26 cellular contexts compared by ENCODE assay signal in the genomic region with DNA sequence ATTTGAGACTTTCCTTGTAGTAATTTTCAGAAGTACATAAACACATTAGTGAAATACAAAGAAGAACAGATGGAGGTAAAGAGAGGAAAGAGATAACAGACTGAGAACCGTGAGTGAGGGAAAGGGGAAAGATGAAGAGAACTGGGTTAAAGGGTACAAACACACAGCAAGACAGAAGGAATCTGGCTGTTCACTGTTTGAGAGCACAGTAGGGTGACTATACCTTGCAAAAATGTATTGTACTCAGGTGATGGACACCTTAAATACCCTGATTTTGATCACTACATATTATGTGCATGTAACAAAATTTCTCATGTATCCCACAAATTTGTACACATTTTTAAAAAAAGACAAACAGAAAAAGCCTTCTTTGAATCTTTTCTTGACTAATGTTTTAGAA. TPM values are rescaled to one million over a fixed set of nuclear protein-coding genes. Genes with fewer than 3 reads are reported as not detected.
A peak's percentile ranks its signal among the peaks of the same experiment; 100 is the strongest.
DNase-seq lines count a peak whose midpoint lies in the region; TF ChIP-seq lines count a peak whose summit lies in the region.
"Had no signal": no experiment of that assay in that cellular context is flagged by ENCODE, and none has a peak within 500 bp of the region (broad histone marks: within the 10 kb centered on the region; RNA-seq: fewer than 3 reads in every experiment).

No MANE protein-coding gene starts in this region.

- H3K9ac ChIP-seq in neural progenitor cell = no peak overlapping the region

- CTCF ChIA-PET in AG04450 (lab: Charles Lee) = interaction anchor here (0.5 to 2.9 kb wide), 2 partner anchors 13 to 42 kb away, joined by 4 to 8 read pairs; no protein-coding TSS in a partner anchor
- CTCF ChIA-PET in CD4-positive, alpha-beta memory T cell (lab: Charles Lee; ENCODE audit: partially characterized antibody) = no interaction called here

- no peak overlapping the region for H3K27ac Mint-ChIP-seq in neural progenitor cell
- no peak overlapping the region for H3K27ac Mint-ChIP-seq in CD4-positive, alpha-beta memory T cell
- H3K27ac Mint-ChIP-seq: activated B cell treated with CpG ODN at 0.5 μM for 24 hours; activated CD8-positive, alpha-beta T cell treated with anti-CD3 and anti-CD28 coated beads, Interleukin-2, amount 10 ng/mL, durations not matched to agents 7 days and 5 days; activated naive CD4-positive, alpha-beta T cell treated with anti-CD3 and anti-CD28 coated beads, Interleukin-2, amount 10 ng/mL, durations not matched to agents 7 days and 5 days; CD4-positive, CD25-positive, alpha-beta regulatory T cell had no signal

- no peaks in the 10 kb centered on the region for H3K9me3 Mint-ChIP-seq in neural progenitor cell
- peaks cover 0 to 8% (median 0%) of the 10 kb centered on the region in 8 donors for H3K9me3 Mint-ChIP-seq in CD4-positive, alpha-beta memory T cell
- H3K9me3 Mint-ChIP-seq: activated B cell treated with CpG ODN at 0.5 μM for 24 hours; activated naive CD4-positive, alpha-beta T cell treated with anti-CD3 and anti-CD28 coated beads, Interleukin-2, amount 10 ng/mL, durations not matched to agents 7 days and 5 days; activated T-cell treated with anti-CD3 and anti-CD28 coated beads, Interleukin-2, amount 50 U/mL, for 4 hours had no signal

- H3K4me1 Mint-ChIP-seq in neural progenitor cell = peaks cover 29% of the 10 kb centered on the region
- H3K4me1 Mint-ChIP-seq in CD4-positive, alpha-beta memory T cell = peaks cover 0 to 8% (median under 1%) of the 10 kb centered on the region in 4 donors
- H3K4me1 Mint-ChIP-seq: CD4-positive, CD25-positive, alpha-beta regulatory T cell had no signal

- H3K4me2 ChIP-seq in neural progenitor cell = peak overlapping the region; percentile 24

- no peaks in the 10 kb centered on the region for H4K20me1 ChIP-seq in neural progenitor cell (ENCODE audit: low read depth)

- H3F3A ChIP-seq in neural progenitor cell (ENCODE audit: low read depth) = peaks cover 12% of the 10 kb centered on the region

- H3K4me3 ChIP-seq in AG04450 (ENCODE audit: low read depth, low read length) (peak overlapping the region; percentile 94), HAP-1 (peak overlapping the region; percentile 54; the same call in 1 of the 2 replicates), brain microvascular endothelial cell (ENCODE audit: low read depth, low read length) (peak overlapping the region; percentile 84), neural progenitor cell (no peak overlapping the region)
- H3K4me3 ChIP-seq in CD4-positive, alpha-beta memory T cell (ENCODE audit: low read length in 2 of 2) = no peak overlapping the region
- H3K4me3 ChIP-seq: colonic mucosa had no signal

- H3K36me3 ChIP-seq in HAP-1 (replicated peaks) (no peaks in the 10 kb centered on the region), brain microvascular endothelial cell (replicated peaks) (no peaks in the 10 kb centered on the region), neural progenitor cell (no peaks in the 10 kb centered on the region)
- H3K36me3 ChIP-seq in CD4-positive, alpha-beta memory T cell (ENCODE audit: insufficient read depth, low read length) = no peaks in the 10 kb centered on the region
- H3K36me3 ChIP-seq: colonic mucosa had no signal

- H3K9me3 ChIP-seq in AG04450 (ENCODE audit: control insufficient read depth, insufficient read depth, low read length) (no peaks in the 10 kb centered on the region), HAP-1 (no peaks in the 10 kb centered on the region), neural progenitor cell (ENCODE audit: low read depth) (no peaks in the 10 kb centered on the region)
- no peaks in the 10 kb centered on the region for H3K9me3 ChIP-seq in CD4-positive, alpha-beta memory T cell (ENCODE audit: control insufficient read depth in 1 of 2, low read length in 2 of 2)
- H3K9me3 ChIP-seq: colonic mucosa had no signal

- TF ChIP-seq CTCF in AG04450 (IDR thresholded peaks at IDR 0.05; ENCODE audit: low read depth, low read length) = no peak
- no peak for TF ChIP-seq CTCF in brain microvascular endothelial cell (IDR thresholded peaks at IDR 0.05; ENCODE audit: low read depth, low read length, missing control alignments)
- TF ChIP-seq CTCF in neural progenitor cell (IDR thresholded peaks at IDR 0.05) = no peak

- H3K36me3 Mint-ChIP-seq in neural progenitor cell = no peaks in the 10 kb centered on the region
- no peaks in the 10 kb centered on the region for H3K36me3 Mint-ChIP-seq in CD4-positive, alpha-beta memory T cell
- H3K36me3 Mint-ChIP-seq: CD4-positive, CD25-positive, alpha-beta regulatory T cell had no signal

- POLR2A ChIA-PET in AG04450 (lab: Yijun Ruan, JAX) = no interaction called here
- POLR2A ChIA-PET in CD4-positive, alpha-beta memory T cell (lab: Charles Lee; ENCODE audit: partially characterized antibody) = no interaction called here

- peaks cover 10% of the 10 kb centered on the region; the same call in 1 of the 2 replicates for H3K4me1 ChIP-seq in HAP-1
- peaks cover 18% of the 10 kb centered on the region for H3K4me1 ChIP-seq in neural progenitor cell
- no peaks in the 10 kb centered on the region for H3K4me1 ChIP-seq in CD4-positive, alpha-beta memory T cell (ENCODE audit: insufficient read depth, low read length)
- H3K4me1 ChIP-seq: colonic mucosa had no signal

- DNase-seq in AG04450 (ENCODE audit: low read depth, low spot score) (no peak), HAP-1 (ENCODE audit: low spot score in 2 of 2) (no peak), brain microvascular endothelial cell (no peak), neural progenitor cell (ENCODE audit: low spot score) (no peak), germinal center (ENCODE audit: low spot score) (no peak), NCI-H1436 (lab: John Stamatoyannopoulos, UW) (no peak)
- DNase-seq in CD4-positive, alpha-beta memory T cell = no peak
- no peak for DNase-seq in stimulated activated CD4-positive, alpha-beta T cell treated with anti-CD3 and anti-CD28 coated beads, Interleukin-15, amount 100 ng/mL, for 24 hours
- DNase-seq: ACHN; activated B cell treated with CpG ODN at 0.5 μM for 24 hours; activated CD8-positive, alpha-beta T cell treated with anti-CD3 and anti-CD28 coated beads, Interleukin-2, amount 10 ng/mL, durations not matched to agents 7 days and 5 days; activated naive CD4-positive, alpha-beta T cell treated with anti-CD3 and anti-CD28 coated beads, Interleukin-2, amount 10 ng/mL, durations not matched to agents 7 days and 5 days; activated T-cell treated with anti-CD3 and anti-CD28 coated beads, Interleukin-2, amount 50 U/mL, for 4 hours; CD4-positive, CD25-positive, alpha-beta regulatory T cell; colonic mucosa; DND-41; foreskin melanocyte; left colon; naive thymus-derived CD8-positive, alpha-beta T cell; NCI-H1105 treated with DMSO at 0.1 percent for 48 hours; NCI-H526; posterior cingulate gyrus; SHP77; small intestine; stimulated activated CD4-positive, alpha-beta T cell treated with anti-CD3 and anti-CD28 coated beads, Interleukin-4, amount 100 ng/mL, for 24 hours had no signal

- no peak overlapping the region for H3K27ac ChIP-seq in AG04450 (ENCODE audit: low read depth, low read length)
- no peak overlapping the region for H3K27ac ChIP-seq in brain microvascular endothelial cell
- H3K27ac ChIP-seq in neural progenitor cell = no peak overlapping the region
- no peak overlapping the region for H3K27ac ChIP-seq in CD4-positive, alpha-beta memory T cell (ENCODE audit: low read depth, low read length)
- H3K27ac ChIP-seq: colonic mucosa had no signal

- H2AFZ ChIP-seq in neural progenitor cell (replicated peaks) = no peak overlapping the region

- in situ Hi-C loops in HAP-1 (cut with MboI; ENCODE audit: low sequenced_read_pairs) = no loop called here
- in situ Hi-C loops in brain microvascular endothelial cell (cut with HindIII; ENCODE audit: low pct_ligation_motif_present, low sequenced_read_pairs) = no loop called here

- H3K4me3 Mint-ChIP-seq in neural progenitor cell = no peak overlapping the region
- H3K4me3 Mint-ChIP-seq in CD4-positive, alpha-beta memory T cell = no peak overlapping the region
- H3K4me3 Mint-ChIP-seq: activated B cell treated with CpG ODN at 0.5 μM for 24 hours; activated CD8-positive, alpha-beta T cell treated with anti-CD3 and anti-CD28 coated beads, Interleukin-2, amount 10 ng/mL, durations not matched to agents 7 days and 5 days; activated naive CD4-positive, alpha-beta T cell treated with anti-CD3 and anti-CD28 coated beads, Interleukin-2, amount 10 ng/mL, durations not matched to agents 7 days and 5 days; activated T-cell treated with anti-CD3 and anti-CD28 coated beads, Interleukin-2, amount 50 U/mL, for 4 hours; CD4-positive, CD25-positive, alpha-beta regulatory T cell had no signal

- no peaks in the 10 kb centered on the region for H3K27me3 ChIP-seq in AG04450 (ENCODE audit: control insufficient read depth, insufficient read depth, low read length)
- H3K27me3 ChIP-seq in HAP-1 (ENCODE audit: low read depth) = peaks cover 7% of the 10 kb centered on the region; the same call in 1 of the 2 replicates
- H3K27me3 ChIP-seq in brain microvascular endothelial cell (replicated peaks) = no peaks in the 10 kb centered on the region
- peaks cover 47% of the 10 kb centered on the region for H3K27me3 ChIP-seq in neural progenitor cell
- H3K27me3 ChIP-seq in CD4-positive, alpha-beta memory T cell (ENCODE audit: insufficient read depth, low read length) = no peaks in the 10 kb centered on the region

- intact Hi-C loops in CD4-positive, alpha-beta memory T cell (cut with micrococcal nuclease) = no loop called here

- peaks cover 24% of the 10 kb centered on the region for H3K27me3 Mint-ChIP-seq in neural progenitor cell (ENCODE audit: insufficient read depth, low read depth)
- peaks cover 27% of the 10 kb centered on the region in 2 donors for H3K27me3 Mint-ChIP-seq in CD4-positive, alpha-beta memory T cell

- H3K79me2 ChIP-seq in neural progenitor cell (ENCODE audit: low read depth) = no peaks in the 10 kb centered on the region

RNA-seq across cellular contexts. Expression of a gene that starts 2.7 kb away (rescaled TPM):
- 71.1 and 90.7 TPM in 2 replicates for polyA plus RNA-seq in AG04450 (2011; rRNA removed)
- 88.5 and 155 TPM in 2 replicates for polyA minus RNA-seq in AG04450 (2011; rRNA and poly(A)+ RNA removed)
- total RNA-seq in neural progenitor cell (ENCODE audit: low replicate concordance) = 0.22 and 4.5 TPM in 2 replicates
- total RNA-seq in CD4-positive, alpha-beta memory T cell = not detected
- not detected for polyA plus RNA-seq in CD4-positive, alpha-beta memory T cell
- total RNA-seq: activated B cell treated with CpG ODN at 0.5 μM for 24 hours; activated CD8-positive, alpha-beta T cell treated with anti-CD3 and anti-CD28 coated beads, Interleukin-2, amount 10 ng/mL, durations not matched to agents 7 days and 5 days; activated T-cell treated with anti-CD3 and anti-CD28 coated beads, Interleukin-2, amount 50 U/mL, for 4 hours; CD4-positive, CD25-positive, alpha-beta regulatory T cell; naive thymus-derived CD8-positive, alpha-beta T cell; T-helper 2 cell treated with Interferon-gamma antibody and Interleukin-4, amounts not matched to agents 100 ng/mL and 5 ng/mL, for 36 hours had no signal
- polyA plus RNA-seq: CD4-positive, CD25-positive, alpha-beta regulatory T cell; naive thymus-derived CD8-positive, alpha-beta T cell had no signal

Comparison
In these comparisons a context has a peak if more than half of its experiments do, and no peak if none do; other contexts are left out.
1. H3K4me3 ChIP-seq: peak in AG04450 (single experiment), HAP-1 (single experiment) and brain microvascular endothelial cell (single experiment); none in neural progenitor cell (single experiment) and CD4-positive, alpha-beta memory T cell (0 of 2).